8 cellular contexts compared by ENCODE assay signal in the genomic region with DNA sequence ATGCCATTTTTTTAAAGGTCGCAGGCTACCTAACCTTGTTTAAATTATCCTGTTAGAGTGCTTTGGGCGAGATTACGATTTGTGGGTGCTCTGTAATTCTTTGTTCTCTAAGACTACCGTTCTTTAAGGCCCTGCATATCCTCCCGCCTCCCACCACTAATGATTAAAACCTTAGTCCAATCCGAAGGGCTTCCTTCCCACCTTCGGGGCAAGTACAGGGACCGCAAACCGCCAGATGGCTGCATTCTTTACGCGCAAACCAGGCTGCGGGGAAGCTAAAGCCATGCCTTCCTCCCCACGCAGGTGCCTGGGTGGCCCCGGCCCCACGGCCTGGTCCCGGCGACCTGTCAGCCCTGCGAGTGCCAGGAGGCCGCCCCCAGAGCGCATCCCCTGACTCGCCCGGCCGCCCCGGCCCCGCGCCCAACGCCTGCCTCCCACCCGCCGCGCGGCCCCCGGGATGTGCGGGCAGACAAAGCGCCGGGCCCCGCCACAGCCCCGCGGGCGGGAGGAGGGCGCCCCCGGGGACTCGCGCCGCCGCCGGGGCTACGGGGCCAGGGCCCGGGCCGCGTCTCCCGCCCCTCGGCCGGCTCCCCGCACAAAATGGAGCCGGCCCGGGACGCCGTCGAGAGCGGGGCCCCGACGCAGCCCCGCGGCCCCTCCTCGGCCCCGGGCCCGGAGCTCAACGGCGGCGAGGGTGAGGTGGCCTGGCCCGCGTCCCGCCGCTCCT. TPM values are rescaled to one million over a fixed set of nuclear protein-coding genes. Genes with fewer than 3 reads are reported as not detected.
DNase-seq lines count a peak whose midpoint lies in the region; ATAC-seq and TF ChIP-seq lines count a peak whose summit lies in the region.

No MANE protein-coding gene starts in this region.

- DNase-seq in COR-L47 (lab: John Stamatoyannopoulos, UW) (peak; percentile 16), HL-60 (ENCODE audit: low read depth in 1 of 2, low spot score in 1 of 2) (peak; percentile 23 to 66), T-cell (peak in 33 of 34 experiments; percentile 0 to 52 (median 20)), amniotic epithelial cell (ENCODE audit: low read depth) (peak; percentile 62), left ventricle myocardium inferior (peak; percentile 35), prostate gland (ENCODE audit: low spot score) (peak; percentile 17), occipital lobe (lab: John Stamatoyannopoulos, UW) (no peak)

- peaks cover 12 to 26% (median 14%) of the 10 kb centered on the region in 3 donors for H3K4me1 Mint-ChIP-seq in T-cell

- peak overlapping the region; percentile 75 for H3K4me3 ChIP-seq in HL-60 (replicated peaks; ENCODE audit: insufficient read depth, low read length)
- H3K4me3 ChIP-seq in left ventricle myocardium inferior = peak overlapping the region; percentile 89
- H3K4me3 ChIP-seq in prostate gland = peak overlapping the region; percentile 81

- H3K36me3 ChIP-seq in left ventricle myocardium inferior (peaks cover 13% of the 10 kb centered on the region), prostate gland (no peaks in the 10 kb centered on the region)

- peak overlapping the region; percentile 80 to 89 for H3K27ac Mint-ChIP-seq in T-cell

- H3K4me1 ChIP-seq in left ventricle myocardium inferior = peaks cover 61% of the 10 kb centered on the region
- H3K4me1 ChIP-seq in prostate gland (replicated peaks) = peaks cover 5% of the 10 kb centered on the region

- intact Hi-C loops in left ventricle myocardium inferior (cut with micrococcal nuclease) (no loop called here), prostate gland (cut with DNase I) (loop anchor here (5.0 kb wide), 1 partner anchor 40 kb away; no protein-coding TSS in a partner anchor)

- peaks cover 4% of the 10 kb centered on the region for H3K36me3 Mint-ChIP-seq in T-cell

- H3K9me3 Mint-ChIP-seq in T-cell = no peaks in the 10 kb centered on the region

- H3K27ac ChIP-seq in HL-60 (replicated peaks) = peak overlapping the region; percentile 91
- H3K27ac ChIP-seq in left ventricle myocardium inferior (replicated peaks) = peak overlapping the region; percentile 93
- peak overlapping the region; percentile 84 to 87 for H3K27ac ChIP-seq in prostate gland

- TF ChIP-seq CTCF in HL-60 (IDR thresholded peaks at IDR 0.05; ENCODE audit: insufficient read depth, low read length) (no peak), left ventricle myocardium inferior (IDR thresholded peaks at IDR 0.05; ENCODE audit: borderline replicate concordance) (no peak), prostate gland (IDR thresholded peaks at IDR 0.05) (no peak)

- no peak for TF ChIP-seq POLR2A in prostate gland (IDR thresholded peaks at IDR 0.05)

- H3K27me3 ChIP-seq in HL-60 (ENCODE audit: insufficient read depth, poor library complexity, severe bottlenecking) = no peaks in the 10 kb centered on the region
- no peaks in the 10 kb centered on the region for H3K27me3 ChIP-seq in left ventricle myocardium inferior (ENCODE audit: low read depth)
- no peaks in the 10 kb centered on the region for H3K27me3 ChIP-seq in prostate gland (replicated peaks; ENCODE audit: insufficient read depth)

- H3K27me3 Mint-ChIP-seq in T-cell = no peaks in the 10 kb centered on the region

- H3K9me3 ChIP-seq in left ventricle myocardium inferior (replicated peaks) (no peaks in the 10 kb centered on the region), prostate gland (no peaks in the 10 kb centered on the region)

- peak overlapping the region; percentile 72 to 88 (median 87) for H3K4me3 Mint-ChIP-seq in T-cell

- ATAC-seq in GM19467 (IDR thresholded peaks at IDR 0.05; ENCODE audit: unreplicated experiment) (peak; percentile 30), T-cell (replicated peaks in 1 of 4) (peak; percentile 6 to 30 (median 18))

- WGBS in prostate gland = under 1% methylated on average over 40 of the region's 74 CpGs

- CTCF ChIA-PET in T-cell (lab: Charles Lee) = interaction anchor here in 1 of 2 donors (1.0 to 1.6 kb wide), 3 partner anchors 28 to 207 kb away, joined by 3 to 10 read pairs (median 4); a partner anchor contains a TSS

- POLR2A ChIA-PET in T-cell (lab: Charles Lee) = interaction anchor here (0.5 to 1.7 kb wide), 5 partner anchors 40 to 208 kb away, joined by 4 to 8 read pairs (median 5); a partner anchor contains a TSS

RNA-seq across cellular contexts. Expression of a gene that starts 0.7 kb away (rescaled TPM):
- total RNA-seq in T-cell (10 to 100 TPM; 15.6 to 23.7 (median 22.3) TPM), left ventricle myocardium inferior (34.5 TPM), prostate gland (10 to 100 TPM; 37.9 to 41.1 TPM), occipital lobe (48.0 TPM)
